1 cellular context compared by ENCODE assay signal in genomic region chr6:157228421-157229218, GRCh38.
TF ChIP-seq lines count a peak whose summit lies in the region.

No MANE protein-coding gene starts in this region.

TF ChIP-seq in GM23338, 12 proteins besides CTCF, POLR2A, EP300 and RAD21 (continued from another document):
- no peak for TF ChIP-seq JUNB (IDR thresholded peaks at IDR 0.05; ENCODE audit: unreplicated experiment)
